26 cellular contexts compared by ENCODE assay signal in the genomic region with DNA sequence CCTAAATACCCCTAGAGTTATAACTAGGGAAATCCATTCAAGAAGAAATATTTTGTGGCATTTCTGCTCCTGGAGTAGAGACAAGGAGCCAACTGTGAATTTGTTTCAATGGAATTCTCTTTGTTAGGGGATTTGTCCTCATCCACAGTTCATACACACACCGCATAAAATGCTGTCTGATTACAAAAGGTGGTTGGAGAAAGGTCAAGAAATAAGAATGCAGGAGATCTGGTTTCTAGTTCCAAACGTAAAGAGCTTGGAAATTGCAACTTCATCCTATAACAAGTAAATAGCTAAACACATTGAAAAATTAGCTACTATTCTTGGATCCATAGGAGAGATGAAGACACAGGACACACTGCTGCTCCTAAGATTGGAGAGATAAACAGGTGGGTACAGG.
"Had no signal": no experiment of that assay in that cellular context is flagged by ENCODE, and none has a peak within 500 bp of the region (broad histone marks: within the 10 kb centered on the region; RNA-seq: fewer than 3 reads in every experiment).

No MANE protein-coding gene starts in this region.

- H3K36me3 Mint-ChIP-seq: natural killer cell treated with Interleukin-12 subunit alpha and Interleukin-12 subunit beta and Interleukin-15 and Interleukin-18, amount 100 ng/mL, for 72 hours had no signal

- H3K27ac ChIP-seq: coronary artery, esophagus squamous epithelium, heart right ventricle, neutrophil, pancreas, testis, tibial artery, upper lobe of right lung, uterus had no signal

- H3K4me3 Mint-ChIP-seq: memory B cell; naive B cell; natural killer cell treated with Interleukin-12 subunit alpha and Interleukin-12 subunit beta and Interleukin-15 and Interleukin-18, amount 100 ng/mL, for 72 hours; neural crest cell; stimulated activated memory B cell treated with anti-CD40 and anti-IgM and Interleukin-4, amounts not matched to agents 10 μg/mL and 1 μg/mL and 100 μg/mL, for 72 hours had no signal

- H3K27ac Mint-ChIP-seq: memory B cell; naive B cell; natural killer cell treated with Interleukin-12 subunit alpha and Interleukin-12 subunit beta and Interleukin-15 and Interleukin-18, amount 100 ng/mL, for 72 hours; stimulated activated memory B cell treated with anti-CD40 and anti-IgM and Interleukin-4, amounts not matched to agents 10 μg/mL and 1 μg/mL and 100 μg/mL, for 72 hours had no signal

- H3K4me3 ChIP-seq: coronary artery, esophagus squamous epithelium, heart right ventricle, lung, mucosa of descending colon, pancreas, testis, tibial artery, upper lobe of right lung, uterus had no signal

- H3K9me3 ChIP-seq: esophagus squamous epithelium, mucosa of descending colon, neutrophil, pancreas, testis, tibial artery, upper lobe of right lung, uterus had no signal

- ATAC-seq: left ventricle myocardium superior; mucosa of descending colon; natural killer cell treated with Interleukin-12 subunit alpha and Interleukin-12 subunit beta and Interleukin-15 and Interleukin-18, amount 100 ng/mL, for 72 hours; sciatic nerve; stimulated activated memory B cell treated with anti-CD40 and anti-IgM and Interleukin-4, amounts not matched to agents 10 μg/mL and 1 μg/mL and 100 μg/mL, for 72 hours; stimulated activated naive CD8-positive, alpha-beta T cell treated with anti-CD3 and anti-CD28 coated beads, Interleukin-15, Interleukin-2, amounts not matched to agents 100 U/mL and 50 U/mL, for 24 hours; upper lobe of right lung had no signal

- H3K9me3 Mint-ChIP-seq: natural killer cell treated with Interleukin-12 subunit alpha and Interleukin-12 subunit beta and Interleukin-15 and Interleukin-18, amount 100 ng/mL, for 72 hours had no signal

- H3K4me1 ChIP-seq: esophagus squamous epithelium, pancreas, testis, tibial artery, upper lobe of right lung, uterus had no signal

- H3K4me1 Mint-ChIP-seq: memory B cell; naive B cell; neural crest cell; stimulated activated memory B cell treated with anti-CD40 and anti-IgM and Interleukin-4, amounts not matched to agents 10 μg/mL and 1 μg/mL and 100 μg/mL, for 72 hours had no signal

- H3K36me3 ChIP-seq: esophagus squamous epithelium, heart right ventricle, neutrophil, pancreas, tibial artery, upper lobe of right lung, uterus had no signal

- DNase-seq: effector memory CD4-positive, alpha-beta T cell; erythroblast; esophagus squamous epithelium; foreskin melanocyte; glutamatergic neuron; heart right ventricle; hypothalamus; left ventricle myocardium superior; mucosa of descending colon; naive B cell; pancreas; stimulated activated CD4-positive, alpha-beta T cell treated with anti-CD3 and anti-CD28 coated beads, Interleukin-2, amount 100 ng/mL, for 24 hours; stimulated activated CD4-positive, alpha-beta T cell treated with anti-CD3 and anti-CD28 coated beads, Interleukin-4, amount 100 ng/mL, for 24 hours; stimulated activated naive CD8-positive, alpha-beta T cell treated with anti-CD3 and anti-CD28 coated beads, Interleukin-15, Interleukin-2, amounts not matched to agents 100 U/mL and 50 U/mL, for 24 hours; testis; tibial artery; upper lobe of right lung; uterus had no signal

- H3K27me3 ChIP-seq: esophagus squamous epithelium, heart right ventricle, neutrophil, pancreas, testis, tibial artery, upper lobe of right lung, uterus had no signal
